8 cellular contexts compared by ENCODE assay signal in genomic region chr4:139085141-139085540, GRCh38.
DNase-seq lines count a peak whose midpoint lies in the region; ATAC-seq and TF ChIP-seq lines count a peak whose summit lies in the region.

No MANE protein-coding gene starts in this region.

- H3K9me3 Mint-ChIP-seq in activated naive CD8-positive, alpha-beta T cell treated with anti-CD3 and anti-CD28 coated beads, Interleukin-2, amount 50 U/mL, for 24 hours, result no peaks in the 10 kb centered on the region

- ATAC-seq in activated naive CD8-positive, alpha-beta T cell treated with anti-CD3 and anti-CD28 coated beads, Interleukin-2, amount 50 U/mL, for 24 hours, result no peak
- ATAC-seq in upper lobe of right lung, result no peak
- ATAC-seq in HG02642 (IDR thresholded peaks at IDR 0.05; ENCODE audit: poor library complexity, unreplicated experiment), result no peak
- ATAC-seq in HG03460 (IDR thresholded peaks at IDR 0.05; ENCODE audit: unreplicated experiment), result no peak

- H3K9me3 ChIP-seq in BE2C, result no peaks in the 10 kb centered on the region
- no peaks in the 10 kb centered on the region for H3K9me3 ChIP-seq in HEK293 (ENCODE audit: control insufficient read depth, insufficient read depth, low read depth, low read length)
- no peaks in the 10 kb centered on the region for H3K9me3 ChIP-seq in upper lobe of right lung

- H3K4me3 ChIP-seq in BE2C (ENCODE audit: low read depth, low read length), result peak overlapping the region; percentile 90
- H3K4me3 ChIP-seq in HEK293 (ENCODE audit: low read depth, low read length), result peak overlapping the region; percentile 85; the same call in 1 of the 2 replicates
- H3K4me3 ChIP-seq in kidney epithelial cell (ENCODE audit: low read depth, low read length), result peak overlapping the region; percentile 96
- peak overlapping the region; percentile 90 for H3K4me3 ChIP-seq in upper lobe of right lung

- peak overlapping the region; percentile 99 for H3K4me3 Mint-ChIP-seq in activated naive CD8-positive, alpha-beta T cell treated with anti-CD3 and anti-CD28 coated beads, Interleukin-2, amount 50 U/mL, for 24 hours

- TF ChIP-seq CTCF in BE2C (IDR thresholded peaks at IDR 0.05; ENCODE audit: low read depth, low read length) (peak; percentile 29; the same call in 1 of the 2 replicates), HEK293 (tag by site-specific recombination; IDR thresholded peaks at IDR 0.05) (no peak), kidney epithelial cell (IDR thresholded peaks at IDR 0.05; ENCODE audit: insufficient read depth, low read length, poor library complexity, severe bottlenecking) (peak; percentile 28), upper lobe of right lung (IDR thresholded peaks at IDR 0.05) (peak; percentile 22)

- H3K4me1 ChIP-seq in BE2C, result no peaks in the 10 kb centered on the region
- H3K4me1 ChIP-seq in HEK293 (ENCODE audit: control insufficient read depth, insufficient read depth, low read length), result no peaks in the 10 kb centered on the region; the same call in 1 of the 2 replicates
- H3K4me1 ChIP-seq in upper lobe of right lung, result peaks cover 26% of the 10 kb centered on the region

- H3K27me3 ChIP-seq in BE2C (no peaks in the 10 kb centered on the region), kidney epithelial cell (ENCODE audit: control insufficient read depth, insufficient read depth, low read length) (no peaks in the 10 kb centered on the region), upper lobe of right lung (no peaks in the 10 kb centered on the region)

- H3K27ac Mint-ChIP-seq in activated naive CD8-positive, alpha-beta T cell treated with anti-CD3 and anti-CD28 coated beads, Interleukin-2, amount 50 U/mL, for 24 hours, result peak overlapping the region; percentile 97

- CTCF ChIA-PET in HEK293 (lab: Yijun Ruan, JAX), result interaction anchor here (0.5 to 1.9 kb wide), 5 partner anchors 13 to 218 kb away, joined by 3 to 11 read pairs (median 4); no protein-coding TSS in a partner anchor

- peaks cover 30% of the 10 kb centered on the region for H3K4me1 Mint-ChIP-seq in activated naive CD8-positive, alpha-beta T cell treated with anti-CD3 and anti-CD28 coated beads, Interleukin-2, amount 50 U/mL, for 24 hours

- H3K36me3 ChIP-seq in BE2C (no peaks in the 10 kb centered on the region), HEK293 (ENCODE audit: control insufficient read depth in 2 of 2, insufficient read depth in 1 of 2, low read length in 2 of 2) (no peaks in the 10 kb centered on the region), kidney epithelial cell (ENCODE audit: control insufficient read depth, insufficient read depth, low read length) (no peaks in the 10 kb centered on the region), upper lobe of right lung (no peaks in the 10 kb centered on the region)

- intact Hi-C loops in upper lobe of right lung (cut with DNase I), result no loop called here

- H3K27me3 Mint-ChIP-seq in activated naive CD8-positive, alpha-beta T cell treated with anti-CD3 and anti-CD28 coated beads, Interleukin-2, amount 50 U/mL, for 24 hours, result no peaks in the 10 kb centered on the region

- POLR2A ChIA-PET in HEK293 (lab: Yijun Ruan, JAX), result interaction anchor here (0.6 kb wide), 1 partner anchor 68 kb away, joined by 3 read pairs; no protein-coding TSS in a partner anchor

- peak overlapping the region; percentile 91; the same call in 1 of the 2 replicates for H3K27ac ChIP-seq in HEK293 (ENCODE audit: extremely low read depth, low read depth, low read length)
- peak overlapping the region; percentile 96 for H3K27ac ChIP-seq in upper lobe of right lung

- H3K36me3 Mint-ChIP-seq in activated naive CD8-positive, alpha-beta T cell treated with anti-CD3 and anti-CD28 coated beads, Interleukin-2, amount 50 U/mL, for 24 hours (ENCODE audit: low read depth), result peaks cover 5% of the 10 kb centered on the region

- DNase-seq in BE2C, result no peak
- DNase-seq in activated naive CD8-positive, alpha-beta T cell treated with anti-CD3 and anti-CD28 coated beads, Interleukin-2, amount 50 U/mL, for 24 hours, result no peak
- no peak for DNase-seq in kidney epithelial cell (ENCODE audit: low read depth)
- no peak for DNase-seq in upper lobe of right lung
- no peak for DNase-seq in amniotic stem cell (lab: John Stamatoyannopoulos, UW)

TF ChIP-seq in HEK293, 187 proteins besides CTCF, POLR2A, EP300 and RAD21:
- TF ChIP-seq ZNF707 (tag by site-specific recombination; IDR thresholded peaks at IDR 0.05) (no peak), ZNF654 (tag by site-specific recombination; IDR thresholded peaks at IDR 0.05; ENCODE audit: low read depth) (0 out of 2 replicates have a peak, but pooled peaks have one; percentile 4)
